In the genomic region with DNA sequence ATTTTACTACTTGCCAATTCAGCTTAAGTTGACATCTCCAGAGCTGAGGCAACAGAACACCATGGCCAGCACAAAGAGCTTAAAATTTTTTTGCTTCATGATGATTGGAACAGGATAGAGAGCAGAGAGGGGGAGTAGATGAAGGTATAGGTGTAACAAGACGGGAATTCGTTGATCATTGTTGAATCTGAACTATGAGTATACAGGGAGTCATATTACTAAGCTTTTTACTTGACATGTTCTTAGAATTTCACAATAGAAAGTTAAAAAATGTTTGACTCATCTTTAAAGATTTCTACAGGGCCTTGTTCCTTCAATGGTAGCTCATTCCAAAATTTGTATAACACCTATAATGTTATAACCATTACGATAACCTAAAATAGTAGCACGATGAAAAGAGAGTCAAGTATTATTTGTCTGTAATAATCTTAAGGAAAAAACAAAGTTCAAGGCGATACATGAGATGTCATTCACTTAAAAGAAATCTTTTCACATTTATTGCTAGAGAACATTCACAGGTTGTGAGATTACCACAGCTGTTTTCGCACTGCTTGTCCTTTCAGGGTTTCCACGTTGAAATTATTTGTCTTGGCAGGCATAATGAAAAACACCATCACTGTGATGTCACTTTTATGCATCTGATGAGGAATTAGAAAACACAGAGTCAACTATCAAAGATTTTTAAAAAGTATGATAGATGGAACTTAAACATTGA, we compare ENCODE assay signal across 13 cellular contexts. TPM values are rescaled to one million over a fixed set of nuclear protein-coding genes. Genes with fewer than 3 reads are reported as not detected.
A peak's percentile ranks its signal among the peaks of the same experiment; 100 is the strongest.
DNase-seq lines count a peak whose midpoint lies in the region; ATAC-seq, FAIRE-seq and TF ChIP-seq lines count a peak whose summit lies in the region.
"Had no signal": no experiment of that assay in that cellular context is flagged by ENCODE, and none has a peak within 500 bp of the region (broad histone marks: within the 10 kb centered on the region; RNA-seq: fewer than 3 reads in every experiment).

No MANE protein-coding gene starts in this region.

- no peak for TF ChIP-seq CTCF in A549 (IDR thresholded peaks at IDR 0.05)

- DNase-seq in A549 (ENCODE audit: low read depth in 1 of 2, low spot score in 1 of 2) (peak; percentile 19 to 74), HS-27A (ENCODE audit: low read depth) (peak; percentile 34), brain pericyte (ENCODE audit: low read depth, low spot score) (peak; percentile 33), kidney tubule cell (ENCODE audit: low spot score) (peak; percentile 51)
- DNase-seq: amniotic stem cell; C1 segment of cervical spinal cord; KBM-7; NCI-H1694 treated with DMSO at 0.1 percent for 48 hours; stimulated activated naive CD4-positive, alpha-beta T cell had no signal

- ATAC-seq in A549 (peak; percentile 92 to 97), HG03045 (IDR thresholded peaks at IDR 0.05; ENCODE audit: unreplicated experiment) (no peak), HG03097 (IDR thresholded peaks at IDR 0.05; ENCODE audit: low FRiP score, unreplicated experiment) (no peak), GM18498 (IDR thresholded peaks at IDR 0.05; ENCODE audit: unreplicated experiment) (no peak), GM21786 (IDR thresholded peaks at IDR 0.05; ENCODE audit: unreplicated experiment) (no peak)

- TF ChIP-seq POLR2A in A549 (IDR thresholded peaks at IDR 0.05; ENCODE audit: low read length), result no peak

- WGBS in A549 (ENCODE audit: missing lambda C conversion rate), result 5% methylated on average over 7 of the region's 7 CpGs

- no peaks in the 10 kb centered on the region for H3K9me3 ChIP-seq in A549

- POLR2A ChIA-PET in A549 (lab: Yijun Ruan, JAX), result interaction anchor here (0.7 to 1.9 kb wide), 4 partner anchors 58 to 984 kb away, joined by 3 to 12 read pairs (median 6); a partner anchor contains a TSS

- peak in 1 of 2 experiments; percentile 49; a peak in 2 of 5 replicates for TF ChIP-seq EP300 in A549 (IDR thresholded peaks at IDR 0.05)

- H3K4me1 ChIP-seq in A549, result peaks cover 54% of the 10 kb centered on the region

- FAIRE-seq in A549 (lab: Jason Lieb, UNC), result peak; percentile 96

- CTCF ChIA-PET in A549 (lab: Yijun Ruan, JAX), result interaction anchor here (1.1 to 2.0 kb wide), 2 partner anchors 33 to 121 kb away, joined by 4 to 11 read pairs; no protein-coding TSS in a partner anchor

- H3K4me3 ChIP-seq in A549, result no peak overlapping the region

- H3K4me2 ChIP-seq in A549, result peak overlapping the region; percentile 58

- no peak; a peak in 1 of 5 replicates for TF ChIP-seq RAD21 in A549 (conservative IDR thresholded peaks at IDR 0.05 in 1 of 2, IDR thresholded peaks at IDR 0.05 in 1 of 2)

- peak overlapping the region; percentile 63 to 78; a peak in 5 of 6 replicates for H3K27ac ChIP-seq in A549

TF ChIP-seq in A549, 52 proteins besides CTCF, POLR2A, EP300 and RAD21 (continues in another document):
- TF ChIP-seq MYC (IDR thresholded peaks at IDR 0.05; ENCODE audit: borderline replicate concordance, low read length) (no peak), FOXS1 (CRISPR knock-in tag; IDR thresholded peaks at IDR 0.05) (no peak), ESRRA (IDR thresholded peaks at IDR 0.05; ENCODE audit: borderline replicate concordance, low read length) (no peak), HOXA7 (CRISPR knock-in tag; IDR thresholded peaks at IDR 0.05) (no peak), RCOR1 (IDR thresholded peaks at IDR 0.05; ENCODE audit: low read depth, low read length) (no peak), JUNB (IDR thresholded peaks at IDR 0.05) (peak; percentile 84), NFE2L2 (conservative IDR thresholded peaks at IDR 0.05; ENCODE audit: low read length) (no peak), BHLHE40 (IDR thresholded peaks at IDR 0.05; ENCODE audit: low read depth, low read length) (no peak), NPAS2 (CRISPR knock-in tag; IDR thresholded peaks at IDR 0.05; ENCODE audit: borderline replicate concordance) (no peak), CEBPB (IDR thresholded peaks at IDR 0.05) (peak; percentile 70 to 78), RARB (CRISPR knock-in tag; IDR thresholded peaks at IDR 0.05) (no peak), GATA3 (IDR thresholded peaks at IDR 0.05; ENCODE audit: borderline replicate concordance) (no peak; the same call in 1 of the 2 replicates), JUN (IDR thresholded peaks at IDR 0.05) (peak; percentile 29 to 49; a peak in 2 of 5 replicates), CHD2 (IDR thresholded peaks at IDR 0.05; ENCODE audit: low read length, partially characterized antibody) (no peak), FOSL2 (IDR thresholded peaks at IDR 0.05) (peak; percentile 69), FOSL2 (CRISPR knock-in tag; IDR thresholded peaks at IDR 0.05) (peak; percentile 71), HDAC2 (IDR thresholded peaks at IDR 0.05) (no peak), RFX5 (IDR thresholded peaks at IDR 0.05) (no peak), ZC3H11A (IDR thresholded peaks at IDR 0.05) (no peak)
- TF ChIP-seq, protein P1, sequence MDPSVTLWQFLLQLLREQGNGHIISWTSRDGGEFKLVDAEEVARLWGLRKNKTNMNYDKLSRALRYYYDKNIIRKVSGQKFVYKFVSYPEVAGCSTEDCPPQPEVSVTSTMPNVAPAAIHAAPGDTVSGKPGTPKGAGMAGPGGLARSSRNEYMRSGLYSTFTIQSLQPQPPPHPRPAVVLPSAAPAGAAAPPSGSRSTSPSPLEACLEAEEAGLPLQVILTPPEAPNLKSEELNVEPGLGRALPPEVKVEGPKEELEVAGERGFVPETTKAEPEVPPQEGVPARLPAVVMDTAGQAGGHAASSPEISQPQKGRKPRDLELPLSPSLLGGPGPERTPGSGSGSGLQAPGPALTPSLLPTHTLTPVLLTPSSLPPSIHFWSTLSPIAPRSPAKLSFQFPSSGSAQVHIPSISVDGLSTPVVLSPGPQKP (IDR thresholded peaks at IDR 0.05; ENCODE audit: low read depth, low read length), result no peak
- TF ChIP-seq, protein P2, sequence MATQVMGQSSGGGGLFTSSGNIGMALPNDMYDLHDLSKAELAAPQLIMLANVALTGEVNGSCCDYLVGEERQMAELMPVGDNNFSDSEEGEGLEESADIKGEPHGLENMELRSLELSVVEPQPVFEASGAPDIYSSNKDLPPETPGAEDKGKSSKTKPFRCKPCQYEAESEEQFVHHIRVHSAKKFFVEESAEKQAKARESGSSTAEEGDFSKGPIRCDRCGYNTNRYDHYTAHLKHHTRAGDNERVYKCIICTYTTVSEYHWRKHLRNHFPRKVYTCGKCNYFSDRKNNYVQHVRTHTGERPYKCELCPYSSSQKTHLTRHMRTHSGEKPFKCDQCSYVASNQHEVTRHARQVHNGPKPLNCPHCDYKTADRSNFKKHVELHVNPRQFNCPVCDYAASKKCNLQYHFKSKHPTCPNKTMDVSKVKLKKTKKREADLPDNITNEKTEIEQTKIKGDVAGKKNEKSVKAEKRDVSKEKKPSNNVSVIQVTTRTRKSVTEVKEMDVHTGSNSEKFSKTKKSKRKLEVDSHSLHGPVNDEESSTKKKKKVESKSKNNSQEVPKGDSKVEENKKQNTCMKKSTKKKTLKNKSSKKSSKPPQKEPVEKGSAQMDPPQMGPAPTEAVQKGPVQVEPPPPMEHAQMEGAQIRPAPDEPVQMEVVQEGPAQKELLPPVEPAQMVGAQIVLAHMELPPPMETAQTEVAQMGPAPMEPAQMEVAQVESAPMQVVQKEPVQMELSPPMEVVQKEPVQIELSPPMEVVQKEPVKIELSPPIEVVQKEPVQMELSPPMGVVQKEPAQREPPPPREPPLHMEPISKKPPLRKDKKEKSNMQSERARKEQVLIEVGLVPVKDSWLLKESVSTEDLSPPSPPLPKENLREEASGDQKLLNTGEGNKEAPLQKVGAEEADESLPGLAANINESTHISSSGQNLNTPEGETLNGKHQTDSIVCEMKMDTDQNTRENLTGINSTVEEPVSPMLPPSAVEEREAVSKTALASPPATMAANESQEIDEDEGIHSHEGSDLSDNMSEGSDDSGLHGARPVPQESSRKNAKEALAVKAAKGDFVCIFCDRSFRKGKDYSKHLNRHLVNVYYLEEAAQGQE (IDR thresholded peaks at IDR 0.05), result no peak

RNA-seq across cellular contexts. Expression of a gene that starts 33.9 kb away (rescaled TPM):
- polyA plus RNA-seq in A549 (2011; rRNA removed) (34.4 and 39.8 TPM in 2 replicates), A549 (2017; fragmentation: RNase III; extraction: RNeasy Plus Mini Kit Qiagen cat#74134 plus additional on column Dnase treatment) (2.7 to 3.2 TPM (median 2.9 TPM) in 3 replicates)
- 2.3 and 2.5 TPM in 2 replicates for polyA plus RNA-seq in A549 (2012; cell fraction: cytosol; rRNA removed)
- polyA plus RNA-seq in A549 (2012; cell fraction: nucleus; rRNA removed), result 0.54 and 0.92 TPM in 2 replicates
- polyA minus RNA-seq in A549 (2011; rRNA and poly(A)+ RNA removed), result 3.1 and 4.5 TPM in 2 replicates

RNA-seq across cellular contexts. Expression of a gene that starts 44.6 kb away (rescaled TPM):
- polyA plus RNA-seq in A549 (2011; rRNA removed) (0.19 TPM in 2 replicates), A549 (2017; fragmentation: RNase III; extraction: RNeasy Plus Mini Kit Qiagen cat#74134 plus additional on column Dnase treatment) (0.04 TPM in 1 of 3 replicates, not detected in the others)
- 0.01 TPM in 1 of 2 replicates, not detected in the other for polyA plus RNA-seq in A549 (2012; cell fraction: cytosol; rRNA removed)
- 0.04 and 0.15 TPM in 2 replicates for polyA plus RNA-seq in A549 (2012; cell fraction: nucleus; rRNA removed)
- not detected in 2 replicates for polyA minus RNA-seq in A549 (2011; rRNA and poly(A)+ RNA removed)

RNA-seq across cellular contexts. Expression of a gene that starts 58.4 kb away (rescaled TPM):
- 62.3 and 73.4 TPM in 2 replicates for polyA plus RNA-seq in A549 (2011; rRNA removed)
- 9.6 and 10.3 TPM in 2 replicates for polyA plus RNA-seq in A549 (2012; cell fraction: cytosol; rRNA removed)
- 4.3 and 9.1 TPM in 2 replicates for polyA plus RNA-seq in A549 (2012; cell fraction: nucleus; rRNA removed)
- 80.4 to 107 TPM (median 95.4 TPM) in 3 replicates for polyA plus RNA-seq in A549 (2017; fragmentation: RNase III; extraction: RNeasy Plus Mini Kit Qiagen cat#74134 plus additional on column Dnase treatment)
- 12.4 and 34.9 TPM in 2 replicates for polyA minus RNA-seq in A549 (2011; rRNA and poly(A)+ RNA removed)

RNA-seq across cellular contexts. Expression of a gene that starts 58.6 kb away (rescaled TPM):
- 56.7 and 84.2 TPM in 2 replicates for polyA plus RNA-seq in A549 (2011; rRNA removed)
- polyA plus RNA-seq in A549 (2012; cell fraction: cytosol; rRNA removed), result 15.8 and 16.2 TPM in 2 replicates
- 13.9 and 16.9 TPM in 2 replicates for polyA plus RNA-seq in A549 (2012; cell fraction: nucleus; rRNA removed)
- polyA plus RNA-seq in A549 (2017; fragmentation: RNase III; extraction: RNeasy Plus Mini Kit Qiagen cat#74134 plus additional on column Dnase treatment), result 76.5 to 79.5 TPM (median 77.0 TPM) in 3 replicates
- 34.0 and 36.0 TPM in 2 replicates for polyA minus RNA-seq in A549 (2011; rRNA and poly(A)+ RNA removed)

Comparison
In these comparisons a context has a peak if more than half of its experiments do, and no peak if none do; other contexts are left out.
1. ATAC-seq: peak in A549 (2 of 2); none in HG03045 (single experiment), HG03097 (single experiment), GM18498 (single experiment) and GM21786 (single experiment).
2. Peak in every context shown above with its lines, with median percentiles within 50 percentile points of each other: DNase-seq.